In the genomic region with DNA sequence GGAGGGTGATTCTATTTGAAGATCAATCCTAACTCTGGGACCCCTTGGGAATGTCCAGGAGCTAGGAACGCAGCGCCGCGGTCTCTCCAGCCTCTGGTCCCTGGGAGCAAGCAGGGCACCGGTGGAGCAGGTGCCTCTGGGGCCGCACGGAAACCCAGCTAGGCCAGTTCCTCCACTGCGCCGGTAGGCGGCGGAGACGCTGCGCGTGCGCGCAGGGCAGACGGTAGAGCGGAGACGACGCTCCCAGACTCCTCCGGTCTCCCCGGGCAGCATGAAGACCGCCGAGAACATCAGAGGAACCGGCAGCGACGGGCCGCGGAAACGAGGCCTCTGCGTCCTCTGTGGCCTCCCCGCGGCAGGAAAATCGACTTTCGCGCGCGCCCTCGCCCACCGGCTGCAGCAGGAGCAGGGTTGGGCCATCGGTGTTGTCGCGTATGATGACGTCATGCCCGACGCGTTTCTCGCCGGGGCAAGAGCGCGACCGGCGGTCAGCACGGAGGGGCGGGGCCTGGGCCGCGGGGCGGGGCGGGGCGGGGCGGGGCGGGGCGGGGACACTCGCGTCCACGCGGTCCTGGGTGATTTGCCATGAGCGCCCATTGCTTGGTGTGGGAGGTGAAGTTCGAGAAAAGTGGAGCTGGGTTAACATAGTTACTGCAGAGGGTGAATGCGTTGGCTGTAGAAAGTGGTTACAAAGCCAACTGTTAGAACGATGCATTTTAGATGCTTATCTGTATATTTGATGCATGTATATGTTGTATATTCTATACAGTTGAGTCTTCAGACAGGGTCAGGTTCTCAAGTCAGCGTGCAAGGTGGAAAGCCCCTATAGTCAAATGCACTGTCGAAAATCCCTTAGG, we compare ENCODE assay signal across 1 cellular context.
TF ChIP-seq lines count a peak whose summit lies in the region.

A gene with protein sequence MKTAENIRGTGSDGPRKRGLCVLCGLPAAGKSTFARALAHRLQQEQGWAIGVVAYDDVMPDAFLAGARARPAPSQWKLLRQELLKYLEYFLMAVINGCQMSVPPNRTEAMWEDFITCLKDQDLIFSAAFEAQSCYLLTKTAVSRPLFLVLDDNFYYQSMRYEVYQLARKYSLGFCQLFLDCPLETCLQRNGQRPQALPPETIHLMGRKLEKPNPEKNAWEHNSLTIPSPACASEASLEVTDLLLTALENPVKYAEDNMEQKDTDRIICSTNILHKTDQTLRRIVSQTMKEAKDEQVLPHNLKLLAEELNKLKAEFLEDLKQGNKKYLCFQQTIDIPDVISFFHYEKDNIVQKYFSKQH (plus strand): TSS at position 193 of the 857 bp plus-strand sequence. CDS start 79 bp downstream, at position 272.

TF ChIP-seq in HepG2, 621 proteins besides CTCF, POLR2A, EP300 and RAD21 (continued from another document):
- TF ChIP-seq PHF21A (CRISPR knock-in tag; IDR thresholded peaks at IDR 0.05) (peak; percentile 66; the same call in 1 of the 2 replicates), ZNF496 (CRISPR knock-in tag; IDR thresholded peaks at IDR 0.05; ENCODE audit: insufficient replicate concordance) (no peak)
- TF ChIP-seq, protein P1, sequence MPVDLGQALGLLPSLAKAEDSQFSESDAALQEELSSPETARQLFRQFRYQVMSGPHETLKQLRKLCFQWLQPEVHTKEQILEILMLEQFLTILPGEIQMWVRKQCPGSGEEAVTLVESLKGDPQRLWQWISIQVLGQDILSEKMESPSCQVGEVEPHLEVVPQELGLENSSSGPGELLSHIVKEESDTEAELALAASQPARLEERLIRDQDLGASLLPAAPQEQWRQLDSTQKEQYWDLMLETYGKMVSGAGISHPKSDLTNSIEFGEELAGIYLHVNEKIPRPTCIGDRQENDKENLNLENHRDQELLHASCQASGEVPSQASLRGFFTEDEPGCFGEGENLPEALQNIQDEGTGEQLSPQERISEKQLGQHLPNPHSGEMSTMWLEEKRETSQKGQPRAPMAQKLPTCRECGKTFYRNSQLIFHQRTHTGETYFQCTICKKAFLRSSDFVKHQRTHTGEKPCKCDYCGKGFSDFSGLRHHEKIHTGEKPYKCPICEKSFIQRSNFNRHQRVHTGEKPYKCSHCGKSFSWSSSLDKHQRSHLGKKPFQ (CRISPR knock-in tag; IDR thresholded peaks at IDR 0.05; ENCODE audit: insufficient replicate concordance), result peak; percentile 69
- TF ChIP-seq, protein P2, sequence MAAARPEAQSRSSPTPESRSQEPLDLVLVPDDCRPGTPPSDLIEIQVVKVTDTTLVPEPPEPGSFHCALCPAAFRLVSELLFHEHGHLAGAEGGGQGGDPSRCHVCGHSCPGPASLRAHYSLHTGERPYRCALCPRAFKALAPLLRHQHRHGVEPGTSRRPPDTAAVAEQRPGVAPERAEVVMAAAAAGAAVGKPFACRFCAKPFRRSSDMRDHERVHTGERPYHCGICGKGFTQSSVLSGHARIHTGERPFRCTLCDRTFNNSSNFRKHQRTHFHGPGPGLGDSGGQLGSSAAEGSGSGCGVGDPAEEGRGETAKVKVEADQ (CRISPR knock-in tag; IDR thresholded peaks at IDR 0.05; ENCODE audit: borderline replicate concordance), result peak; percentile 45; the same call in 1 of the 2 replicates
